ENCODE assay signal across 9 cellular contexts in genomic region chr10:95260397-95260881, GRCh38. TPM values are rescaled to one million over a fixed set of nuclear protein-coding genes. Genes with fewer than 3 reads are reported as not detected.
DNase-seq lines count a peak whose midpoint lies in the region; ATAC-seq and TF ChIP-seq lines count a peak whose summit lies in the region.
"Had no signal": no experiment of that assay in that cellular context is flagged by ENCODE, and none has a peak within 500 bp of the region (broad histone marks: within the 10 kb centered on the region; RNA-seq: fewer than 3 reads in every experiment).

No MANE protein-coding gene starts in this region.

- H3K9ac ChIP-seq in skeletal muscle tissue (ENCODE audit: low read depth in 1 of 3, low read length in 3 of 3), result peak overlapping the region in 1 of 3 donors; percentile 17

- DNase-seq in OCI-M1 (lab: John Stamatoyannopoulos, UW) (peak; percentile 76), foreskin keratinocyte (peak; percentile 96 to 97), activated gamma-delta T cell (lab: John Stamatoyannopoulos, UW) (no peak), NCI-H1092 treated with DMSO at 0.1 percent for 48 hours (lab: John Stamatoyannopoulos, UW) (no peak)
- no peak for DNase-seq in activated effector memory CD4-positive, alpha-beta T cell treated with Interleukin-2 at 50 U/mL for 16 hours
- DNase-seq: activated T-cell treated with anti-CD3 and anti-CD28 coated beads, Interleukin-2, amount 50 U/mL, for 72 hours had no signal

- H3K4me1 ChIP-seq in foreskin keratinocyte, result peaks cover 43% of the 10 kb centered on the region
- peaks cover 8 to 33% (median 18%) of the 10 kb centered on the region in 3 donors for H3K4me1 ChIP-seq in skeletal muscle tissue (ENCODE audit: control insufficient read depth in 3 of 3, insufficient read depth in 3 of 3, low read length in 3 of 3)

- peaks cover 0 to 2% (median 0%) of the 10 kb centered on the region in 3 donors for H3K9me3 ChIP-seq in skeletal muscle tissue (ENCODE audit: control insufficient read depth in 3 of 3, low read length in 3 of 3)

- ATAC-seq in GM21390 (IDR thresholded peaks at IDR 0.05; ENCODE audit: unreplicated experiment) (peak; percentile 59), foreskin keratinocyte (peak; percentile 69), GM21526 (IDR thresholded peaks at IDR 0.05; ENCODE audit: low FRiP score, unreplicated experiment) (no peak)

- H3K27ac ChIP-seq in foreskin keratinocyte (peak overlapping the region; percentile 87), skeletal muscle tissue (ENCODE audit: low read depth, low read length) (peak overlapping the region; percentile 28)

- H3K36me3 ChIP-seq in skeletal muscle tissue (ENCODE audit: control insufficient read depth in 3 of 3, insufficient read depth in 3 of 3, low read length in 3 of 3), result peaks cover 14 to 25% (median 22%) of the 10 kb centered on the region in 3 donors

- no peak for TF ChIP-seq CTCF in foreskin keratinocyte (conservative IDR thresholded peaks at IDR 0.05)

- no peak overlapping the region for H3K4me3 ChIP-seq in skeletal muscle tissue (ENCODE audit: low read length in 3 of 3)

- H3K27me3 ChIP-seq in foreskin keratinocyte (no peaks in the 10 kb centered on the region), skeletal muscle tissue (ENCODE audit: control insufficient read depth in 3 of 3, insufficient read depth in 3 of 3, low read length in 3 of 3) (no peaks in the 10 kb centered on the region)

RNA-seq across cellular contexts. Expression of gene PDLIM1, which starts 30.4 kb away (rescaled TPM):
- 256 and 304 TPM in 2 replicates for total RNA-seq in foreskin keratinocyte
- 366 and 431 TPM in 2 replicates for polyA plus RNA-seq in foreskin keratinocyte
- 9.9 TPM for total RNA-seq in skeletal muscle tissue

Comparison
In these comparisons a context has a peak if more than half of its experiments do, and no peak if none do; other contexts are left out.
1. DNase-seq: peak in OCI-M1 (single experiment) and foreskin keratinocyte (2 of 2); none in activated gamma-delta T cell (single experiment), activated effector memory CD4-positive, alpha-beta T cell treated with Interleukin-2 at 50 U/mL for 16 hours (single experiment) and NCI-H1092 treated with DMSO at 0.1 percent for 48 hours (single experiment).
2. RNA of gene PDLIM1, which starts 30.4 kb away (total RNA-seq): 256 to 304 TPM in foreskin keratinocyte; 9.9 TPM in skeletal muscle tissue (single experiment); every median in the first group is over 10 times any median in the second.